ENCODE assay signal across 7 cellular contexts in the genomic region with DNA sequence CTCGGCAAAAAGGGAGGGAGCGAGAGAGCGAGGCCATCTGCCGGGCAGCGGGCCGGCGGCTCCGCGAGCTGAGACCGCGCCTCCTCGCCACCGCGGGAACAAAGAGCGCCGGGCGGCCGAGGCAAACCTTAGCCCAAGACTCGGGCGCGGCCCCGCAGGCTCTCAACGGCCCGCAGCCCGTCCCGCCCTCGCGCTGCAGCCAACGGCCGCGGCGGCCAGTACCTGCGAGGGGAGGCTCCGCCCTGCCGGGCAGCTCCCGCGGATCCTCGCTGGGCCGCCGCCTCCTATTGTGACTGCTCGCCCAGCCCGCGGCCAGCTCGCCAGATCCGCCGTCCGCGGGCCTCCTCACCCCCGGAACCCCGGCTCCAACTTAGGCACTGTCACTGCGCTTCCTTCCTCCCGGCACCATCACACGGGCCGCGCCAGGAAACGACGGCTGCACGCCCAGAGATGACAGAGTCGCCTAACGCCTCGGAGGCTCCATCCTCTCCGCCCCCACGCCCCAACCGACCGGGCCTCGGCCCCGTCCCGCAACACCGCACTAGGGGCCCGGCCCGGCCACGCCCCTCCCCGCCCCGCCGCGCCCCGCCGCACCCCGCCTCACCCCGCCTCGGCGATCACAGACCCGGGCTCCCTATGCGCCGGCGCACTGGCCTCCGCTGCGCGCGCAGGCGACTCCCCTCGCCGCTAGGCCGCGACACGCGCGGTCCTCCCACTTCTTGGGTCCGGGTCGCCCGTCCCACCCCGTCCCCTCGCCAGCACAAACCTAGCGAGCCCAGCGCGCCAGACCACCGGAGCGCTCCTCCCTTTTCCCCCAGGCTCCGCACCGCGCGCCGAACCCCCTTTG. TPM values are rescaled to one million over a fixed set of nuclear protein-coding genes. Genes with fewer than 3 reads are reported as not detected.
DNase-seq lines count a peak whose midpoint lies in the region; ATAC-seq lines count a peak whose summit lies in the region.

No MANE protein-coding gene starts in this region.

- intact Hi-C loops in sciatic nerve (cut with DNase I), result loop anchor here (5.0 kb wide), 1 partner anchor 162 kb away; no protein-coding TSS in a partner anchor

- peak; percentile 80 for ATAC-seq in GM18511 (IDR thresholded peaks at IDR 0.05; ENCODE audit: unreplicated experiment)
- peak; percentile 61 for ATAC-seq in HG02970 (IDR thresholded peaks at IDR 0.05; ENCODE audit: low FRiP score, unreplicated experiment)
- peak; percentile 95 for ATAC-seq in sciatic nerve

- DNase-seq in NCI-H2029 (lab: John Stamatoyannopoulos, UW) (peak; percentile 88), T1000 (lab: John Stamatoyannopoulos, UW) (peak; percentile 70), astrocyte of the hippocampus (ENCODE audit: low read depth, low spot score) (peak; percentile 96), hypothalamus (lab: John Stamatoyannopoulos, UW) (peak; percentile 48 to 95 (median 84)), sciatic nerve (ENCODE audit: low spot score) (peak; percentile 92)

RNA-seq across cellular contexts. Expression of a gene that starts 0.5 kb away (rescaled TPM):
- total RNA-seq in sciatic nerve, result 59.5 TPM

Comparison
In these comparisons a context has a peak if more than half of its experiments do, and no peak if none do; other contexts are left out.
1. Peak in every context shown above with its lines: DNase-seq and ATAC-seq.